ENCODE assay signal across 8 cellular contexts in genomic region chr1:18957136-18957521, GRCh38.
DNase-seq lines count a peak whose midpoint lies in the region; ATAC-seq lines count a peak whose summit lies in the region.

No MANE protein-coding gene starts in this region.

- DNase-seq in T-helper 1 cell (no peak), iPS-NIHi7 (ENCODE audit: extremely low spot score) (peak; percentile 47), medulla oblongata (ENCODE audit: extremely low spot score) (no peak)
- DNase-seq in activated naive CD8-positive, alpha-beta T cell treated with anti-CD3 and anti-CD28 coated beads, Interleukin-2, amount 50 U/mL, for 24 hours, result no peak

- no peaks in the 10 kb centered on the region for H3K9me3 Mint-ChIP-seq in T-helper 1 cell treated with Interleukin-12 subunit alpha and Interleukin-12 subunit beta and Interleukin-4 antibody, amounts not matched to agents 30 μg/mL and 1 μg/mL, for 36 hours
- H3K9me3 Mint-ChIP-seq in activated naive CD8-positive, alpha-beta T cell treated with anti-CD3 and anti-CD28 coated beads, Interleukin-2, amount 50 U/mL, for 24 hours, result no peaks in the 10 kb centered on the region
- no peaks in the 10 kb centered on the region for H3K9me3 Mint-ChIP-seq in stimulated activated naive CD8-positive, alpha-beta T cell treated with anti-CD3 and anti-CD28 coated beads, Interleukin-15, Interleukin-2, amounts not matched to agents 100 ng/mL and 50 ng/mL, for 24 hours

- peaks cover 46% of the 10 kb centered on the region for H3K4me1 Mint-ChIP-seq in T-helper 1 cell treated with Interleukin-12 subunit alpha and Interleukin-12 subunit beta and Interleukin-4 antibody, amounts not matched to agents 30 μg/mL and 1 μg/mL, for 36 hours (ENCODE audit: low read depth)
- peaks cover 47% of the 10 kb centered on the region for H3K4me1 Mint-ChIP-seq in activated naive CD8-positive, alpha-beta T cell treated with anti-CD3 and anti-CD28 coated beads, Interleukin-2, amount 50 U/mL, for 24 hours
- H3K4me1 Mint-ChIP-seq in stimulated activated naive CD8-positive, alpha-beta T cell treated with anti-CD3 and anti-CD28 coated beads, Interleukin-15, Interleukin-2, amounts not matched to agents 100 ng/mL and 50 ng/mL, for 24 hours (ENCODE audit: low read depth), result peaks cover 48% of the 10 kb centered on the region

- peaks cover 39% of the 10 kb centered on the region for H3K27me3 Mint-ChIP-seq in T-helper 1 cell treated with Interleukin-12 subunit alpha and Interleukin-12 subunit beta and Interleukin-4 antibody, amounts not matched to agents 30 μg/mL and 1 μg/mL, for 36 hours (ENCODE audit: low read depth)
- peaks cover 7% of the 10 kb centered on the region for H3K27me3 Mint-ChIP-seq in activated naive CD8-positive, alpha-beta T cell treated with anti-CD3 and anti-CD28 coated beads, Interleukin-2, amount 50 U/mL, for 24 hours
- H3K27me3 Mint-ChIP-seq in stimulated activated naive CD8-positive, alpha-beta T cell treated with anti-CD3 and anti-CD28 coated beads, Interleukin-15, Interleukin-2, amounts not matched to agents 100 ng/mL and 50 ng/mL, for 24 hours, result peaks cover 4% of the 10 kb centered on the region

- H3K4me3 Mint-ChIP-seq in T-helper 1 cell treated with Interleukin-12 subunit alpha and Interleukin-12 subunit beta and Interleukin-4 antibody, amounts not matched to agents 30 μg/mL and 1 μg/mL, for 36 hours, result peak overlapping the region; percentile 87
- H3K4me3 Mint-ChIP-seq in activated naive CD8-positive, alpha-beta T cell treated with anti-CD3 and anti-CD28 coated beads, Interleukin-2, amount 50 U/mL, for 24 hours, result peak overlapping the region; percentile 79
- peak overlapping the region; percentile 83 for H3K4me3 Mint-ChIP-seq in stimulated activated naive CD8-positive, alpha-beta T cell treated with anti-CD3 and anti-CD28 coated beads, Interleukin-15, Interleukin-2, amounts not matched to agents 100 ng/mL and 50 ng/mL, for 24 hours

- no peak for ATAC-seq in activated naive CD8-positive, alpha-beta T cell treated with anti-CD3 and anti-CD28 coated beads, Interleukin-2, amount 50 U/mL, for 24 hours
- no peak for ATAC-seq in HG03460 (IDR thresholded peaks at IDR 0.05; ENCODE audit: unreplicated experiment)
- no peak for ATAC-seq in HG03159 (IDR thresholded peaks at IDR 0.05; ENCODE audit: unreplicated experiment)

- peak overlapping the region; percentile 73 for H3K27ac Mint-ChIP-seq in T-helper 1 cell treated with Interleukin-12 subunit alpha and Interleukin-12 subunit beta and Interleukin-4 antibody, amounts not matched to agents 30 μg/mL and 1 μg/mL, for 36 hours
- peak overlapping the region; percentile 14 for H3K27ac Mint-ChIP-seq in activated naive CD8-positive, alpha-beta T cell treated with anti-CD3 and anti-CD28 coated beads, Interleukin-2, amount 50 U/mL, for 24 hours
- peak overlapping the region; percentile 57 for H3K27ac Mint-ChIP-seq in stimulated activated naive CD8-positive, alpha-beta T cell treated with anti-CD3 and anti-CD28 coated beads, Interleukin-15, Interleukin-2, amounts not matched to agents 100 ng/mL and 50 ng/mL, for 24 hours

- peaks cover 14% of the 10 kb centered on the region for H3K36me3 Mint-ChIP-seq in T-helper 1 cell treated with Interleukin-12 subunit alpha and Interleukin-12 subunit beta and Interleukin-4 antibody, amounts not matched to agents 30 μg/mL and 1 μg/mL, for 36 hours (ENCODE audit: low read depth)
- peaks cover 11% of the 10 kb centered on the region for H3K36me3 Mint-ChIP-seq in activated naive CD8-positive, alpha-beta T cell treated with anti-CD3 and anti-CD28 coated beads, Interleukin-2, amount 50 U/mL, for 24 hours (ENCODE audit: low read depth)
- H3K36me3 Mint-ChIP-seq in stimulated activated naive CD8-positive, alpha-beta T cell treated with anti-CD3 and anti-CD28 coated beads, Interleukin-15, Interleukin-2, amounts not matched to agents 100 ng/mL and 50 ng/mL, for 24 hours (ENCODE audit: low read depth), result peaks cover 22% of the 10 kb centered on the region

Comparison
In these comparisons a context has a peak if more than half of its experiments do, and no peak if none do; other contexts are left out.
1. H3K27ac Mint-ChIP-seq: peak in every context shown above with its lines; median percentile 73 in T-helper 1 cell treated with Interleukin-12 subunit alpha and Interleukin-12 subunit beta and Interleukin-4 antibody, amounts not matched to agents 30 μg/mL and 1 μg/mL, for 36 hours; 57 in stimulated activated naive CD8-positive, alpha-beta T cell treated with anti-CD3 and anti-CD28 coated beads, Interleukin-15, Interleukin-2, amounts not matched to agents 100 ng/mL and 50 ng/mL, for 24 hours; 14 in activated naive CD8-positive, alpha-beta T cell treated with anti-CD3 and anti-CD28 coated beads, Interleukin-2, amount 50 U/mL, for 24 hours.